15 cellular contexts compared by ENCODE assay signal in the genomic region with DNA sequence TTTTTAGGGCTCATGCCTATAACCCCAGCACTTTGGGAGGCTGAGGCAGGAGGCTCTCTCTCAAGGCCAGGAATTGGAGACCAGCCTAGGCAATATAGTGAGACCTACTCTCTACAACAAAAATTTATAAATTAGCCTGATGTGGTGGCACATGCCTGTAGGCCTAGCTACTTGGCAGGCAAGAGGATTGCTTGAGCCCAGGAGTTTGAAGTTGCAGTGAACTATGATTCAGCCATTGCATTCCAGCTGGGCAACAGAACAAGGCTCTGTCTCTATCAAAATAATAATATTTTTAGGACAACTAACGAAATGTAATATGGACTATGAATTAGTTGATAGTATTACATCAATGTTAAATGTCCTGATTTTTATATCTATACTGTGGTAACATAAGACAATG.
DNase-seq lines count a peak whose midpoint lies in the region; ATAC-seq, FAIRE-seq and TF ChIP-seq lines count a peak whose summit lies in the region.
"Had no signal": no experiment of that assay in that cellular context is flagged by ENCODE, and none has a peak within 500 bp of the region (broad histone marks: within the 10 kb centered on the region; RNA-seq: fewer than 3 reads in every experiment).

No MANE protein-coding gene starts in this region.

- H3K27me3 ChIP-seq in HL-60 (ENCODE audit: insufficient read depth, poor library complexity, severe bottlenecking) = no peaks in the 10 kb centered on the region
- H3K27me3 ChIP-seq in GM12878 (replicated peaks in 1 of 2; ENCODE audit: control insufficient read depth in 2 of 2, insufficient read depth in 2 of 2, low read length in 1 of 2) = no peaks in the 10 kb centered on the region
- H3K27me3 ChIP-seq in thyroid gland = no peaks in the 10 kb centered on the region
- H3K27me3 ChIP-seq in mesenchymal stem cell (ENCODE audit: control insufficient read depth in 1 of 2, insufficient read depth in 1 of 2, low read length in 2 of 2) = no peaks in the 10 kb centered on the region
- H3K27me3 ChIP-seq: Peyer's patch, right lobe of liver had no signal

- no peak overlapping the region for H3K9ac ChIP-seq in GM12878 (ENCODE audit: control insufficient read depth, insufficient read depth, low read length)
- H3K9ac ChIP-seq in mesenchymal stem cell (ENCODE audit: low read length) = no peak overlapping the region

- H2BK15ac ChIP-seq in mesenchymal stem cell (ENCODE audit: low read depth, poor library complexity, severe bottlenecking) = no peak overlapping the region

- H2BK120ac ChIP-seq in mesenchymal stem cell (ENCODE audit: low read depth, low read length) = no peak overlapping the region

- no peak overlapping the region for H3K23ac ChIP-seq in mesenchymal stem cell (ENCODE audit: low read length in 2 of 2)

- H3K4me3 ChIP-seq in HL-60 (replicated peaks; ENCODE audit: insufficient read depth, low read length) (no peak overlapping the region), GM12878 (no peak overlapping the region), thyroid gland (replicated peaks in 1 of 3) (no peak overlapping the region), mesenchymal stem cell (ENCODE audit: insufficient read depth in 1 of 2, low read depth in 1 of 2, low read length in 2 of 2) (no peak overlapping the region)
- H3K4me3 ChIP-seq: Peyer's patch, right lobe of liver had no signal

- H2BK5ac ChIP-seq in mesenchymal stem cell (ENCODE audit: low read depth, low read length, poor library complexity, severe bottlenecking) = no peak overlapping the region

- H3K9me3 ChIP-seq in GM12878 (replicated peaks; ENCODE audit: control insufficient read depth, insufficient read depth, low read length) (no peaks in the 10 kb centered on the region), thyroid gland (no peaks in the 10 kb centered on the region), mesenchymal stem cell (ENCODE audit: control insufficient read depth, low read length) (no peaks in the 10 kb centered on the region)
- H3K9me3 ChIP-seq: Peyer's patch, right lobe of liver had no signal

- no peak overlapping the region for H3K4me2 ChIP-seq in GM12878 (ENCODE audit: control insufficient read depth, insufficient read depth)
- H3K4me2 ChIP-seq in mesenchymal stem cell (ENCODE audit: low read length, poor library complexity, severe bottlenecking) = no peak overlapping the region

- no peak overlapping the region for H4K8ac ChIP-seq in mesenchymal stem cell (ENCODE audit: low read length)

- RAD21 ChIA-PET in GM12878 (lab: Charles Lee; ENCODE audit: unreplicated experiment) = interaction anchor here (0.7 to 3.9 kb wide), 5 partner anchors 51 to 184 kb away, joined by 3 to 25 read pairs (median 3); no protein-coding TSS in a partner anchor

- no peaks in the 10 kb centered on the region for H3K79me1 ChIP-seq in mesenchymal stem cell (replicated peaks; ENCODE audit: low read length, poor library complexity, severe bottlenecking)

- H3K14ac ChIP-seq in mesenchymal stem cell (ENCODE audit: low read length in 2 of 2) = no peak overlapping the region

- no peak for TF ChIP-seq POLR2A in GM12878 (IDR thresholded peaks at IDR 0.05; ENCODE audit: low read depth, low read length)
- TF ChIP-seq POLR2A in thyroid gland (IDR thresholded peaks at IDR 0.05) = no peak

- no peaks in the 10 kb centered on the region for H3K36me3 ChIP-seq in GM12878 (ENCODE audit: control insufficient read depth in 2 of 2, insufficient read depth in 2 of 2, low read length in 1 of 2)
- H3K36me3 ChIP-seq in thyroid gland = no peaks in the 10 kb centered on the region
- H3K36me3 ChIP-seq in mesenchymal stem cell (ENCODE audit: control insufficient read depth in 1 of 2, insufficient read depth in 2 of 2, low read depth in 1 of 2, low read length in 2 of 2) = no peaks in the 10 kb centered on the region
- H3K36me3 ChIP-seq: Peyer's patch, right lobe of liver had no signal

- CTCF ChIA-PET in GM12878 (lab: Yijun Ruan, JAX) = interaction anchor here (1.0 to 1.2 kb wide), 3 partner anchors 50 to 164 kb away, joined by 3 read pairs; no protein-coding TSS in a partner anchor

- intact Hi-C loops in GM12878 (cut with micrococcal nuclease; ENCODE audit: unreplicated experiment) (no loop called here), thyroid gland (cut with DNase I) (no loop called here)

- no peaks in the 10 kb centered on the region for H3K79me2 ChIP-seq in GM12878 (ENCODE audit: control insufficient read depth, insufficient read depth, low read length)

- no peak overlapping the region for H4K91ac ChIP-seq in mesenchymal stem cell (ENCODE audit: low read length)

- 88% methylated on average over 1 of the region's 1 CpG for WGBS in GM12878 (ENCODE audit: insufficient coverage, insufficient replicate concordance, low lambda C conversion rate, missing lambda C conversion rate)
- 39 to 71% methylated on average over 1 of the region's 1 CpG for WGBS in thyroid gland, 2 donors
- no CpG with 5 or more reads among the region's 1 CpG for WGBS in mesenchymal stem cell

- ATAC-seq in GM12878 = no peak
- ATAC-seq: SK-N-SH treated with all-trans-retinoic acid at 6 μM for 48 hours had no signal

- no peak overlapping the region for H3K4ac ChIP-seq in mesenchymal stem cell (ENCODE audit: low read depth in 1 of 2, low read length in 2 of 2)

- peak overlapping the region; percentile 23 for H2AFZ ChIP-seq in GM12878 (ENCODE audit: control insufficient read depth, low read depth, low read length)
- no peak overlapping the region for H2AFZ ChIP-seq in mesenchymal stem cell (ENCODE audit: low read depth, low read length)

- no TSS peak for BruUV-seq in GM12878 (replicated peaks; lab: Mats Ljungman, UMichigan)

- POLR2A ChIA-PET in GM12878 (lab: Charles Lee) = interaction anchor here (0.6 to 2.3 kb wide), 5 partner anchors 18 to 161 kb away, joined by 3 to 13 read pairs (median 4); a partner anchor contains a TSS

- TF ChIP-seq CTCF in HL-60 (IDR thresholded peaks at IDR 0.05; ENCODE audit: insufficient read depth, low read length) (no peak), GM12878 (IDR thresholded peaks at IDR 0.05 in 2 of 3, conservative IDR thresholded peaks at IDR 0.05 in 1 of 3; ENCODE audit: control insufficient read depth in 2 of 3, extremely low read depth in 1 of 3, insufficient read depth in 1 of 3, low read depth in 3 of 3, low read length in 3 of 3) (no peak), thyroid gland (IDR thresholded peaks at IDR 0.05) (no peak)

- no peak for TF ChIP-seq RAD21 in GM12878 (IDR thresholded peaks at IDR 0.05; ENCODE audit: insufficient read depth, low read depth, low read length)

- H2BK12ac ChIP-seq in mesenchymal stem cell (ENCODE audit: low read length in 2 of 2) = no peak overlapping the region

- no peak overlapping the region for H2AK5ac ChIP-seq in mesenchymal stem cell (ENCODE audit: low read length, severe bottlenecking)

- H3K27ac ChIP-seq in HL-60 (replicated peaks) (peak overlapping the region; percentile 91), GM12878 (ENCODE audit: control insufficient read depth, insufficient read depth) (no peak overlapping the region), thyroid gland (peak overlapping the region; percentile 42 to 60 (median 52)), mesenchymal stem cell (ENCODE audit: low read length, poor library complexity, severe bottlenecking) (no peak overlapping the region)
- H3K27ac ChIP-seq: right lobe of liver had no signal

- FAIRE-seq in GM12878 (lab: Jason Lieb, UNC) = no peak
- FAIRE-seq: H1 had no signal

- SMC1A ChIA-PET in GM12878 (lab: Charles Lee; ENCODE audit: uncharacterized antibody, unreplicated experiment) = interaction anchor here (0.9 to 1.1 kb wide), 2 partner anchors 28 to 66 kb away, joined by 3 read pairs; no protein-coding TSS in a partner anchor

- no peak overlapping the region for H3K18ac ChIP-seq in mesenchymal stem cell (ENCODE audit: low read depth in 1 of 2, low read length in 2 of 2)

- in situ Hi-C loops in GM12878 (cut with MboI) = no loop called here

- DNase-seq in HL-60 (ENCODE audit: low read depth in 1 of 2, low spot score in 1 of 2) (no peak), GM12878 (ENCODE audit: low read depth, low spot score) (no peak), foreskin melanocyte (peak; percentile 13), thyroid gland (peak; percentile 50 to 56), NCI-H524 (lab: John Stamatoyannopoulos, UW) (no peak), mesenteric fat pad (ENCODE audit: low spot score) (no peak), mesenchymal stem cell (no peak)
- DNase-seq: activated CD4-positive, alpha-beta T cell treated with anti-CD3 and anti-CD28 coated beads, Interleukin-2, amount 10 ng/mL, durations not matched to agents 7 days and 5 days; effector CD8-positive, alpha-beta T cell; NCI-H82; nucleus accumbens; Peyer's patch; right lobe of liver had no signal

- no peaks in the 10 kb centered on the region for H4K20me1 ChIP-seq in GM12878 (ENCODE audit: control insufficient read depth, insufficient read depth)

- H3K4me1 ChIP-seq in GM12878 (ENCODE audit: control insufficient read depth, insufficient read depth, low read length) (peaks cover 10% of the 10 kb centered on the region), thyroid gland (peaks cover 0 to 10% of the 10 kb centered on the region in 2 donors), mesenchymal stem cell (ENCODE audit: control insufficient read depth, insufficient read depth, low read depth, low read length) (peaks cover 6% of the 10 kb centered on the region)

- TF ChIP-seq EP300 in GM12878 (IDR thresholded peaks at IDR 0.05; ENCODE audit: borderline replicate concordance in 1 of 2, control insufficient read depth in 1 of 2, low read depth in 2 of 2, low read length in 2 of 2) = no peak

TF ChIP-seq in GM12878, 131 proteins besides CTCF, POLR2A, EP300 and RAD21 (continues in another document):
- no peak for TF ChIP-seq CHD4 (IDR thresholded peaks at IDR 0.05)
- no peak for TF ChIP-seq ATF7 (IDR thresholded peaks at IDR 0.05; ENCODE audit: low read depth)
- no peak for TF ChIP-seq NR2C2 (IDR thresholded peaks at IDR 0.05; ENCODE audit: borderline replicate concordance, control insufficient read depth, insufficient read length, low read depth)
- no peak for TF ChIP-seq ZZZ3 (IDR thresholded peaks at IDR 0.05; ENCODE audit: control insufficient read depth, insufficient read length, low read depth)
- no peak for TF ChIP-seq IKZF2 (IDR thresholded peaks at IDR 0.05)

Comparison
In these comparisons a context has a peak if more than half of its experiments do, and no peak if none do; other contexts are left out.
1. DNase-seq: peak in foreskin melanocyte (single experiment) and thyroid gland (2 of 2); none in HL-60 (0 of 2), GM12878 (single experiment), NCI-H524 (0 of 2), mesenteric fat pad (single experiment) and mesenchymal stem cell (single experiment).
2. H3K27ac ChIP-seq: peak in HL-60 (single experiment) and thyroid gland (3 of 3); none in GM12878 (single experiment) and mesenchymal stem cell (single experiment).